10 cellular contexts compared by ENCODE assay signal in the genomic region with DNA sequence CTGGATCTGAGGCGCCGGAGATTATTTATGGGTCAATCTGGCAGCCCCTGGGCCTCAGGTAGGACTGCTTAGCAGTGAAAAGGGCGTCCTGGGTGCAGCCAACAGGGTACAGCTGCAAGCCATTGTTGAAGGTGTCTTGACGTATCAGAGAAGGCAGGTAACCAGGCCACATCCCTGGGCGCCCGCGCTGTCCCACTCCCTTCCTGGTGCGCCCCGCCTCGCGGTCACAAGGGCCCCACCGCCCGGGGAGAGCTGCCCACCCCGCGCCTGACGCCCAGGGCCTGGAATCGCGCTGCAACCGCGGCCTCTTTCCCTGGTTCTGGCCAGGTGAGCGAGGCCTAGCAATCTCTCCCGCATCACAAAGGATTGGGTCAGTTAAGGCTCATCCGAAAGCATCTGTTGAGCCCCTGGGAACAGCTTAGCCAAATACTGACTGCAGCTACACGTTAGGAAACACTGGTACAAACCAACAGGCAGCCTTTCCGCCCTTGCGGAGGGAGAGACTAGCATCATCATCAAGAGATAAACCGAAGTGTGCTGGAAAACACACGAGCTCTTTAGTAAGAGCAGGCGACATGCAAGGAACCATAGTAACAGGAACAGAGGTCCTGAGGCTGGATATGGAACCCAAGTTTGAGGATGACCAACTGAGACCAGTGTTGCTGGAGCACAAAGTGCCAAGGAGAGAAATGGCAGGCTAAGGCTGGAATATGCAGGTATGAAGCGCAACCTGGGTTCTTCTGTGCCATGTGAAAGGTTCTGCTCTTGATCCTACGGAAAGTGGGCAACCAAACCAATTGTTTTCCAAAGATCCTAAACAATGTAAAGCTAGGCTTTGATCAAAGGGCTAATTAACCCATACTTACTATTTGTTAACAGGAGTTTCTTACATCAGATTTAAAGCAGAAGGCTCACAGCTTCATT. TPM values are rescaled to one million over a fixed set of nuclear protein-coding genes. Genes with fewer than 3 reads are reported as not detected.
A peak's percentile ranks its signal among the peaks of the same experiment; 100 is the strongest.
DNase-seq lines count a peak whose midpoint lies in the region; ATAC-seq and TF ChIP-seq lines count a peak whose summit lies in the region.
"Had no signal": no experiment of that assay in that cellular context is flagged by ENCODE, and none has a peak within 500 bp of the region (broad histone marks: within the 10 kb centered on the region; RNA-seq: fewer than 3 reads in every experiment).

No MANE protein-coding gene starts in this region.

- H3K4me3 ChIP-seq in GM23248, result no peak overlapping the region
- H3K4me3 ChIP-seq: HAP-1, left lung, tibial nerve had no signal

- H3K27me3 Mint-ChIP-seq in activated T-helper 17 cell treated with anti-CD3 and anti-CD28 coated beads, Interleukin-2, amount 50 U/mL, for 72 hours, result no peaks in the 10 kb centered on the region
- no peaks in the 10 kb centered on the region for H3K27me3 Mint-ChIP-seq in nephron (ENCODE audit: low read depth)

- peak; percentile 27 for DNase-seq in Daoy (ENCODE audit: low read depth)
- DNase-seq in HK-2 (ENCODE audit: unreplicated experiment), result peak; percentile 28
- DNase-seq in COLO668 (lab: John Stamatoyannopoulos, UW; ENCODE audit: unreplicated experiment), result no peak
- DNase-seq in GM23248, result no peak

- no peaks in the 10 kb centered on the region for H3K27me3 ChIP-seq in GM23248 (replicated peaks; ENCODE audit: insufficient read depth)
- H3K27me3 ChIP-seq: left lung, tibial nerve had no signal

- peaks cover 23% of the 10 kb centered on the region for H3K4me1 Mint-ChIP-seq in activated T-helper 17 cell treated with anti-CD3 and anti-CD28 coated beads, Interleukin-2, amount 50 U/mL, for 72 hours
- H3K4me1 Mint-ChIP-seq in nephron, result peaks cover 32% of the 10 kb centered on the region

- in situ Hi-C loops in GM23248 (cut with MboI), result no loop called here

- H3F3A ChIP-seq in GM23248 (ENCODE audit: insufficient read depth), result peaks cover 37% of the 10 kb centered on the region

- H3K4me1 ChIP-seq in GM23248 (ENCODE audit: insufficient read depth), result peaks cover 14% of the 10 kb centered on the region

- no peak for TF ChIP-seq CTCF in nephron (IDR thresholded peaks at IDR 0.05; ENCODE audit: unreplicated experiment in 3 of 3)

- H3K79me2 ChIP-seq in GM23248 (ENCODE audit: insufficient read depth), result peaks cover 46% of the 10 kb centered on the region

- no peak overlapping the region for H2AFZ ChIP-seq in GM23248

- ATAC-seq in activated T-helper 17 cell treated with anti-CD3 and anti-CD28 coated beads, Interleukin-2, amount 50 U/mL, for 72 hours (replicated peaks), result no peak
- no peak for ATAC-seq in HG03135 (IDR thresholded peaks at IDR 0.05; ENCODE audit: unreplicated experiment)
- ATAC-seq: left lung had no signal

- 85 to 91% methylated on average over 25 to 31 of the region's 31 CpGs for WGBS in GM23248 (ENCODE audit: low coverage in 1 of 2, low lambda C conversion rate in 2 of 2, missing lambda C conversion rate in 2 of 2), 2 experiments

- peak overlapping the region; percentile 82 for H3K27ac Mint-ChIP-seq in activated T-helper 17 cell treated with anti-CD3 and anti-CD28 coated beads, Interleukin-2, amount 50 U/mL, for 72 hours
- H3K27ac Mint-ChIP-seq in nephron, result peak overlapping the region; percentile 42 to 53 (median 49)

- H3K27ac ChIP-seq in GM23248, result no peak overlapping the region
- H3K27ac ChIP-seq: left lung, tibial nerve had no signal

- H3K4me2 ChIP-seq in GM23248 (ENCODE audit: unreplicated experiment), result no peak overlapping the region

- H3K4me3 Mint-ChIP-seq in activated T-helper 17 cell treated with anti-CD3 and anti-CD28 coated beads, Interleukin-2, amount 50 U/mL, for 72 hours, result peak overlapping the region; percentile 96
- peak overlapping the region; percentile 45 to 70 (median 66) for H3K4me3 Mint-ChIP-seq in nephron

- no peaks in the 10 kb centered on the region for H3K9me3 ChIP-seq in GM23248 (ENCODE audit: low read depth)
- H3K9me3 ChIP-seq: HAP-1, left lung, tibial nerve had no signal

- H3K36me3 ChIP-seq in GM23248 (ENCODE audit: low read depth), result peaks cover 24% of the 10 kb centered on the region

- no peaks in the 10 kb centered on the region for H3K9me2 ChIP-seq in GM23248 (ENCODE audit: insufficient read depth)

- no peaks in the 10 kb centered on the region for H3K9me3 Mint-ChIP-seq in activated T-helper 17 cell treated with anti-CD3 and anti-CD28 coated beads, Interleukin-2, amount 50 U/mL, for 72 hours
- H3K9me3 Mint-ChIP-seq in nephron, result no peaks in the 10 kb centered on the region

- H4K20me1 ChIP-seq in GM23248 (ENCODE audit: insufficient read depth), result no peaks in the 10 kb centered on the region

- peaks cover 82% of the 10 kb centered on the region for H3K36me3 Mint-ChIP-seq in activated T-helper 17 cell treated with anti-CD3 and anti-CD28 coated beads, Interleukin-2, amount 50 U/mL, for 72 hours (ENCODE audit: low read depth)
- H3K36me3 Mint-ChIP-seq in nephron (ENCODE audit: low read depth), result peaks cover 64% of the 10 kb centered on the region

- no peak overlapping the region for H3K9ac ChIP-seq in GM23248

RNA-seq across cellular contexts. Expression of a gene that starts 3.5 kb away (rescaled TPM):
- total RNA-seq in Daoy (2014; rRNA removed; shearing (Covaris generic)), result 4,285 and 5,872 TPM in 2 replicates
- total RNA-seq in activated T-helper 17 cell treated with anti-CD3 and anti-CD28 coated beads, Interleukin-2, amount 50 U/mL, for 72 hours, result 1,000 to 10,000 TPM; 3,104 to 3,340 TPM
- 1,434 and 1,581 TPM in 2 replicates for total RNA-seq in GM23248 (2014; rRNA removed; shearing (Covaris generic))
- polyA plus RNA-seq in GM23248 (2016; fragmentation: Nextera tagmentation; extraction: Ambion mirVana), result 921 and 936 TPM in 2 replicates

Comparison
In these comparisons a context has a peak if more than half of its experiments do, and no peak if none do; other contexts are left out.
1. DNase-seq: peak in Daoy (single experiment) and HK-2 (single experiment); none in COLO668 (single experiment) and GM23248 (single experiment).